ENCODE assay signal across 1 cellular context in the genomic region with DNA sequence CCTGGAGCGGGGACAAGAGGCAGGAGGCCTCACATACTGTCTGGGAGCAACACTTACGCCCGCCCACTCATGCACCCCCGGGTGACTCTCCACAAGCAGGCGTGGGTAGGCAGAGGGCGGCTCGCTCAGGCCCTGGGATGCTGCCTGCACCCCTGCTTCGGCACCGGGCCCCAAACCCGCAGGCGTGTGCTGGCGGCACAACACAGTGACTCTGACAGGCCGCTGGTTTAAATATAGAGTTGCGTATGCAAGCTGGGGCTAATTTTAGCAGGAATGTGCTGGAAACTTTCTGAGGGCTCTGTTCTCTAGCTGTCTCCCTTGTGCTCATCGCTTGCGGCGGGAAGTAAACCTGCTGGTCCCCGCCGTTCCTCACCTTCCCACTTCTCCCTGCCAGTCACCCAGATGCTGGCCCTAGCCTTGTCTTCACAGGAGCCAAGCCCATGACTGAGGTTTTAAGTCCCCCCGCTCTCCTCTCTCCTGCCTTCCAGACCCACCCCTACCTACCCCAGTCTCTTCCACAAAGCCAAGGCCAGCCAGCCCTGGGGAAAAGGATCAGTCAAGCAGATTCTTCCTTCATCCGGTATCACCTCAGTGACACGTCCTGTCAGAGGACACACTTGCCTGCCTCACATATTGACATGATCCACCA.
TF ChIP-seq lines count a peak whose summit lies in the region.

No MANE protein-coding gene starts in this region.

TF ChIP-seq in SK-N-SH treated with all-trans-retinoic acid at 6 μM for 48 hours, 23 proteins besides CTCF, POLR2A, EP300 and RAD21 (continued from another document):
- TF ChIP-seq, protein P1, sequence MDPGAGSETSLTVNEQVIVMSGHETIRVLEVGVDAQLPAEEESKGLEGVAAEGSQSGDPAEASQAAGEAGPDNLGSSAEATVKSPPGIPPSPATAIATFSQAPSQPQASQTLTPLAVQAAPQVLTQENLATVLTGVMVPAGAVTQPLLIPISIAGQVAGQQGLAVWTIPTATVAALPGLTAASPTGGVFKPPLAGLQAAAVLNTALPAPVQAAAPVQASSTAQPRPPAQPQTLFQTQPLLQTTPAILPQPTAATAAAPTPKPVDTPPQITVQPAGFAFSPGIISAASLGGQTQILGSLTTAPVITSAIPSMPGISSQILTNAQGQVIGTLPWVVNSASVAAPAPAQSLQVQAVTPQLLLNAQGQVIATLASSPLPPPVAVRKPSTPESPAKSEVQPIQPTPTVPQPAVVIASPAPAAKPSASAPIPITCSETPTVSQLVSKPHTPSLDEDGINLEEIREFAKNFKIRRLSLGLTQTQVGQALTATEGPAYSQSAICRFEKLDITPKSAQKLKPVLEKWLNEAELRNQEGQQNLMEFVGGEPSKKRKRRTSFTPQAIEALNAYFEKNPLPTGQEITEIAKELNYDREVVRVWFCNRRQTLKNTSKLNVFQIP (CRISPR knock-in tag; IDR thresholded peaks at IDR 0.05; ENCODE audit: borderline replicate concordance, low read depth), result no peak
- TF ChIP-seq, protein P2, sequence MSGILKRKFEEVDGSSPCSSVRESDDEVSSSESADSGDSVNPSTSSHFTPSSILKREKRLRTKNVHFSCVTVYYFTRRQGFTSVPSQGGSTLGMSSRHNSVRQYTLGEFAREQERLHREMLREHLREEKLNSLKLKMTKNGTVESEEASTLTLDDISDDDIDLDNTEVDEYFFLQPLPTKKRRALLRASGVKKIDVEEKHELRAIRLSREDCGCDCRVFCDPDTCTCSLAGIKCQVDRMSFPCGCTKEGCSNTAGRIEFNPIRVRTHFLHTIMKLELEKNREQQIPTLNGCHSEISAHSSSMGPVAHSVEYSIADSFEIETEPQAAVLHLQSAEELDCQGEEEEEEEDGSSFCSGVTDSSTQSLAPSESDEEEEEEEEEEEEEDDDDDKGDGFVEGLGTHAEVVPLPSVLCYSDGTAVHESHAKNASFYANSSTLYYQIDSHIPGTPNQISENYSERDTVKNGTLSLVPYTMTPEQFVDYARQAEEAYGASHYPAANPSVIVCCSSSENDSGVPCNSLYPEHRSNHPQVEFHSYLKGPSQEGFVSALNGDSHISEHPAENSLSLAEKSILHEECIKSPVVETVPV (CRISPR knock-in tag; IDR thresholded peaks at IDR 0.05), result no peak
- no peak for TF ChIP-seq GLIS3 (CRISPR knock-in tag; IDR thresholded peaks at IDR 0.05)
- TF ChIP-seq ZNF8 (CRISPR knock-in tag; IDR thresholded peaks at IDR 0.05), result no peak
- TF ChIP-seq CSDC2 (CRISPR knock-in tag; IDR thresholded peaks at IDR 0.05), result no peak
- no peak for TF ChIP-seq ZFP3 (CRISPR knock-in tag; IDR thresholded peaks at IDR 0.05)
- no peak for TF ChIP-seq ZNF565 (CRISPR knock-in tag; conservative IDR thresholded peaks at IDR 0.05; ENCODE audit: low read depth)
- no peak for TF ChIP-seq ARNTL (CRISPR knock-in tag; IDR thresholded peaks at IDR 0.05; ENCODE audit: borderline replicate concordance, low read depth)
- TF ChIP-seq TOX (CRISPR knock-in tag; IDR thresholded peaks at IDR 0.05; ENCODE audit: borderline replicate concordance), result no peak
- no peak for TF ChIP-seq PPARA (CRISPR knock-in tag; IDR thresholded peaks at IDR 0.05; ENCODE audit: borderline replicate concordance)
- TF ChIP-seq OSR1 (CRISPR knock-in tag; IDR thresholded peaks at IDR 0.05), result no peak
- TF ChIP-seq TCF4 (CRISPR knock-in tag; IDR thresholded peaks at IDR 0.05; ENCODE audit: borderline replicate concordance), result no peak
- no peak for TF ChIP-seq ISL1 (CRISPR knock-in tag; IDR thresholded peaks at IDR 0.05)
